7 cellular contexts compared by ENCODE assay signal in the genomic region with DNA sequence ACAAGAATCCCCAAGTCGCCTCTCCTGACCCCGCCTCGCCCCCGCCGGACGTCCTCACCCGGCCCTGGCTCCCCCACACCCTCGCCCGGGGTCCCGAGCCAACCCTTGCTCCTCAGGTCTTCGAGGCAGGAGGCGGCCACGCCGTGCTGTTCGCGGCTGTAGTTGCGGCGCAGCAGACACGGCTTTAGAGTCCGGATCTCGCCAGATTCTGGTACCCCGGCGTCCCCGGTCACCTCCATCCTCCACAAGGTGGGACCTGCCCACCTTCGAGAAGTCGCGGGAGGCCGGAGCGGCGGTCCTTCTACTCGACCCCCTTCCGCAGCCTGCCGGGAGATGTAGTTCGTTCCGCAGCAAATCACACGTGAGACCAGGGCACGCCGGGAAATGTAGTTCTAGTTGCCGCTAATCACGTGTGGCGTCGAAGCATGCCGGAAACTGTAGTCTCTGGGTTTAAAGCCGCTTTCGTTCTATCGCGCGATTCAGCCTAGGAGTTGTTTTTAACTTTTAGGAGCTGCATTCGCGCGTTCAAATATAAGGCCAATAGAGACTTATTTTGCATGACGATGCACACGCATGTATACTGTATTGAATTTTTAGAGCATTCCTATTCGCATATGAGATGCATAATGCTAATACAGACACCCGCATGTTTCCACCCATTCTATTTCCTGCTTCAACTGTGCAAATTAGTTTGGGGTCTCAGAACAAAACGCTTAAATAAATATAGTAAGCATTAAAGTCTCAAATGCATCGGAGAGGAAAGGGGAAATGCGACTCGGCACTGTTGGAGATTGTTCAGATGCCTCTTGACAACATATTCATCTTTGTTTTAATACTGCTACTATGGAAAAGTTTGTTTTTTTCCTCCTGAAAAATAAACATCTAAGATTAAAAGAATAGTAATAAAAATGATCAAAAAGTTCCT. TPM values are rescaled to one million over a fixed set of nuclear protein-coding genes. Genes with fewer than 3 reads are reported as not detected.
DNase-seq lines count a peak whose midpoint lies in the region; ATAC-seq, FAIRE-seq and TF ChIP-seq lines count a peak whose summit lies in the region.

A gene with protein sequence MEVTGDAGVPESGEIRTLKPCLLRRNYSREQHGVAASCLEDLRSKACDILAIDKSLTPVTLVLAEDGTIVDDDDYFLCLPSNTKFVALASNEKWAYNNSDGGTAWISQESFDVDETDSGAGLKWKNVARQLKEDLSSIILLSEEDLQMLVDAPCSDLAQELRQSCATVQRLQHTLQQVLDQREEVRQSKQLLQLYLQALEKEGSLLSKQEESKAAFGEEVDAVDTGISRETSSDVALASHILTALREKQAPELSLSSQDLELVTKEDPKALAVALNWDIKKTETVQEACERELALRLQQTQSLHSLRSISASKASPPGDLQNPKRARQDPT (minus strand): TSS at position 310 of the 925 bp plus-strand sequence. CDS start 71 bp downstream, at position 239.

- peak within 1 kb of the TSS; percentile 51 to 77 (median 62) for H3K27ac ChIP-seq in body of pancreas
- no peak within 1 kb of the TSS for H3K27ac ChIP-seq in iPS DF 6.9 (ENCODE audit: low read length)
- H3K27ac ChIP-seq in gastrocnemius medialis: peak within 1 kb of the TSS; percentile 65 to 84 (median 78)

- H3K4me1 ChIP-seq in body of pancreas (peaks cover 32% of the 10 kb centered on the region), iPS DF 6.9 (ENCODE audit: control insufficient read depth, insufficient read depth, low read length) (no peaks in the 10 kb centered on the region), gastrocnemius medialis (peaks cover 30 to 31% of the 10 kb centered on the region in 2 donors)

- WGBS in body of pancreas, 2 donors: 1% methylated on average over 30 to 59 of the region's 59 CpGs
- WGBS in iPS DF 6.9 (ENCODE audit: insufficient coverage, insufficient read length): no CpG with 5 or more reads among the region's 59 CpGs

- intact Hi-C loops in body of pancreas (cut with DNase I) (no loop called here), gastrocnemius medialis (cut with DNase I; ENCODE audit: low total_unique reads) (loop anchor here (2.0 kb wide), 1 partner anchor 42 kb away; a partner anchor contains a TSS)

- in situ Hi-C loops in gastrocnemius medialis (cut with MboI; ENCODE audit: low sequenced_read_pairs in 4 of 4): no loop called here

- TF ChIP-seq POLR2A in body of pancreas (IDR thresholded peaks at IDR 0.05): peak in 2 of 3 donors; percentile 48 to 52
- peak; percentile 61 to 62 for TF ChIP-seq POLR2A in gastrocnemius medialis (IDR thresholded peaks at IDR 0.05)

- DNase-seq in NCI-H2107 treated with DMSO at 0.1 percent for 48 hours (lab: John Stamatoyannopoulos, UW; ENCODE audit: unreplicated experiment) (peak; percentile 68), body of pancreas (peak; percentile 92 to 96 (median 94)), iPS DF 6.9 (ENCODE audit: low read depth, low spot score) (peak; percentile 93), gastrocnemius medialis (peak; percentile 91 to 92)

- H3K27me3 ChIP-seq in body of pancreas: no peaks in the 10 kb centered on the region
- no peaks in the 10 kb centered on the region for H3K27me3 ChIP-seq in iPS DF 6.9 (ENCODE audit: control insufficient read depth, insufficient read depth, low read length)
- H3K27me3 ChIP-seq in gastrocnemius medialis: no peaks in the 10 kb centered on the region

- H3K4me3 ChIP-seq in body of pancreas: peak within 1 kb of the TSS; percentile 90
- H3K4me3 ChIP-seq in iPS DF 6.9 (ENCODE audit: low read length): peak within 1 kb of the TSS; percentile 76
- H3K4me3 ChIP-seq in gastrocnemius medialis: peak within 1 kb of the TSS; percentile 75 to 96 (median 87)

- H3K9me3 ChIP-seq in body of pancreas (no peaks in the 10 kb centered on the region), iPS DF 6.9 (ENCODE audit: control insufficient read depth, insufficient read depth, low read length) (no peaks in the 10 kb centered on the region), gastrocnemius medialis (no peaks in the 10 kb centered on the region)

- no peak for TF ChIP-seq CTCF in body of pancreas (IDR thresholded peaks at IDR 0.05)
- no peak for TF ChIP-seq CTCF in gastrocnemius medialis (IDR thresholded peaks at IDR 0.05 in 4 of 5, conservative IDR thresholded peaks at IDR 0.05 in 1 of 5)

- H3K36me3 ChIP-seq in body of pancreas (replicated peaks in 1 of 2; ENCODE audit: insufficient read depth in 1 of 2, low read depth in 2 of 2) (peaks cover 0 to 6% of the 10 kb centered on the region in 2 donors), iPS DF 6.9 (ENCODE audit: control insufficient read depth, insufficient read depth, low read length) (peaks cover 9% of the 10 kb centered on the region; the same call in 1 of the 2 replicates), gastrocnemius medialis (peaks cover 0 to 17% of the 10 kb centered on the region in 2 donors)

- peak; percentile 92 for FAIRE-seq in TTC549 (lab: Jason Lieb, UNC)

- ATAC-seq in GM18511 (IDR thresholded peaks at IDR 0.05; ENCODE audit: unreplicated experiment) (peak; percentile 78), HG03045 (IDR thresholded peaks at IDR 0.05; ENCODE audit: unreplicated experiment) (peak; percentile 71), body of pancreas (peak; percentile 90), gastrocnemius medialis (peak; percentile 95)

RNA-seq across cellular contexts. Expression of the gene that starts here (rescaled TPM):
- 10 to 100 TPM; 13.5 TPM for total RNA-seq in body of pancreas
- total RNA-seq in gastrocnemius medialis: 10 to 100 TPM; 13.8 to 15.6 (median 14.5) TPM
